Comparison of ENCODE assay signal across 33 cellular contexts in genomic region chr22:33902073-33902472, GRCh38.
"Had no signal": no experiment of that assay in that cellular context is flagged by ENCODE, and none has a peak within 500 bp of the region (broad histone marks: within the 10 kb centered on the region; RNA-seq: fewer than 3 reads in every experiment).

No MANE protein-coding gene starts in this region.

- DNase-seq: activated CD4-positive, alpha-beta memory T cell treated with anti-CD3 and anti-CD28 coated beads for 36 hours; activated CD4-positive, alpha-beta T cell treated with anti-CD3 and anti-CD28 coated beads for 36 hours; activated CD4-positive, alpha-beta T cell treated with anti-CD3 and anti-CD28 coated beads, Interleukin-2, amount 10 ng/mL, durations not matched to agents 24 days and 14 days; activated CD4-positive, CD25-positive, alpha-beta regulatory T cell; activated CD4-positive, CD25-positive, alpha-beta regulatory T cell treated with anti-CD3 and anti-CD28 coated beads, Interleukin-2, amount 50 U/mL, for 72 hours; activated CD8-positive, alpha-beta memory T cell treated with anti-CD3 and anti-CD28 coated beads, Interleukin-2, amount 10 ng/mL, durations not matched to agents 7 days and 5 days; activated CD8-positive, alpha-beta memory T cell treated with anti-CD3 and anti-CD28 coated beads, Interleukin-2, amount 50 U/mL, for 4 hours; activated CD8-positive, alpha-beta T cell treated with anti-CD3 and anti-CD28 coated beads, Interleukin-2, amount 10 ng/mL, durations not matched to agents 7 days and 5 days; activated gamma-delta T cell; activated naive CD4-positive, alpha-beta T cell; activated naive CD4-positive, alpha-beta T cell treated with anti-CD3 and anti-CD28 coated beads, Interleukin-2, amount 10 ng/mL, durations not matched to agents 7 days and 5 days; activated naive CD8-positive, alpha-beta T cell treated with anti-CD3 and anti-CD28 coated beads, Interleukin-2, amount 10 ng/mL, durations not matched to agents 7 days and 5 days; activated T-cell treated with anti-CD3 and anti-CD28 coated beads, Interleukin-2, amount 50 U/mL, for 1 hour; activated T-cell treated with anti-CD3 and anti-CD28 coated beads, Interleukin-2, amount 50 U/mL, for 72 hours; dorsolateral prefrontal cortex; effector memory CD4-positive, alpha-beta T cell; endodermal cell; foreskin keratinocyte; gastrocnemius medialis; glutamatergic neuron; heart left ventricle; T-helper 9 cell had no signal

- H3K4me3 ChIP-seq: ascending aorta, breast epithelium, cardiac muscle cell, coronary artery, dorsolateral prefrontal cortex, gastrocnemius medialis, heart left ventricle had no signal

- H3K4me1 ChIP-seq: ascending aorta, breast epithelium, foreskin keratinocyte had no signal

- H3K36me3 ChIP-seq: ascending aorta, breast epithelium, cardiac muscle cell, gastrocnemius medialis, heart left ventricle, WERI-Rb-1 had no signal

- H3K27me3 Mint-ChIP-seq: activated CD4-positive, alpha-beta memory T cell treated with anti-CD3 and anti-CD28 coated beads for 36 hours; activated CD4-positive, alpha-beta T cell treated with anti-CD3 and anti-CD28 coated beads, Interleukin-2, amount 10 ng/mL, durations not matched to agents 24 days and 14 days; activated CD8-positive, alpha-beta memory T cell treated with anti-CD3 and anti-CD28 coated beads, Interleukin-2, amount 10 ng/mL, durations not matched to agents 7 days and 5 days; activated naive CD4-positive, alpha-beta T cell treated with anti-CD3 and anti-CD28 coated beads, Interleukin-2, amount 10 ng/mL, durations not matched to agents 7 days and 5 days; activated naive CD8-positive, alpha-beta T cell treated with anti-CD3 and anti-CD28 coated beads, Interleukin-2, amount 10 ng/mL, durations not matched to agents 7 days and 5 days; central memory CD8-positive, alpha-beta T cell had no signal

- H3K27ac ChIP-seq: ascending aorta, breast epithelium, cardiac muscle cell, coronary artery, dorsolateral prefrontal cortex, foreskin keratinocyte, gastrocnemius medialis, WERI-Rb-1 had no signal

- H3K36me3 Mint-ChIP-seq: activated CD4-positive, alpha-beta memory T cell treated with anti-CD3 and anti-CD28 coated beads for 36 hours; activated CD8-positive, alpha-beta memory T cell treated with anti-CD3 and anti-CD28 coated beads, Interleukin-2, amount 10 ng/mL, durations not matched to agents 7 days and 5 days; activated naive CD4-positive, alpha-beta T cell treated with anti-CD3 and anti-CD28 coated beads, Interleukin-2, amount 10 ng/mL, durations not matched to agents 7 days and 5 days; activated naive CD4-positive, alpha-beta T cell treated with anti-CD3 and anti-CD28 coated beads, Interleukin-2, amount 50 U/mL, for 72 hours; activated naive CD8-positive, alpha-beta T cell treated with anti-CD3 and anti-CD28 coated beads, Interleukin-2, amount 10 ng/mL, durations not matched to agents 7 days and 5 days had no signal

- H3K27ac Mint-ChIP-seq: activated CD4-positive, alpha-beta memory T cell treated with anti-CD3 and anti-CD28 coated beads for 36 hours; activated CD4-positive, alpha-beta T cell treated with anti-CD3 and anti-CD28 coated beads for 36 hours; activated CD4-positive, alpha-beta T cell treated with anti-CD3 and anti-CD28 coated beads, Interleukin-2, amount 10 ng/mL, durations not matched to agents 24 days and 14 days; activated CD8-positive, alpha-beta memory T cell treated with anti-CD3 and anti-CD28 coated beads, Interleukin-2, amount 10 ng/mL, durations not matched to agents 7 days and 5 days; activated CD8-positive, alpha-beta T cell treated with anti-CD3 and anti-CD28 coated beads, Interleukin-2, amount 10 ng/mL, durations not matched to agents 7 days and 5 days; activated naive CD4-positive, alpha-beta T cell treated with anti-CD3 and anti-CD28 coated beads, Interleukin-2, amount 50 U/mL, for 72 hours; activated naive CD8-positive, alpha-beta T cell treated with anti-CD3 and anti-CD28 coated beads, Interleukin-2, amount 10 ng/mL, durations not matched to agents 7 days and 5 days; activated T-cell treated with anti-CD3 and anti-CD28 coated beads, Interleukin-2, amount 50 U/mL, for 72 hours; dendritic cell treated with granulocyte-macrophage colony-stimulating factor and Interleukin-4, amounts not matched to agents 40 ng/mL and 50 ng/mL, for 4 days; endodermal cell; T-helper 1 cell treated with Interleukin-12 subunit alpha and Interleukin-12 subunit beta and Interleukin-4 antibody, amounts not matched to agents 30 μg/mL and 1 μg/mL, for 36 hours had no signal

- H3K27me3 ChIP-seq: ascending aorta, breast epithelium, cardiac muscle cell, dorsolateral prefrontal cortex, foreskin keratinocyte, gastrocnemius medialis, heart left ventricle had no signal

- H3K4me3 Mint-ChIP-seq: activated CD4-positive, alpha-beta memory T cell treated with anti-CD3 and anti-CD28 coated beads for 36 hours; activated CD4-positive, alpha-beta T cell treated with anti-CD3 and anti-CD28 coated beads for 36 hours; activated CD4-positive, alpha-beta T cell treated with anti-CD3 and anti-CD28 coated beads, Interleukin-2, amount 10 ng/mL, durations not matched to agents 24 days and 14 days; activated CD8-positive, alpha-beta memory T cell treated with anti-CD3 and anti-CD28 coated beads, Interleukin-2, amount 10 ng/mL, durations not matched to agents 7 days and 5 days; activated CD8-positive, alpha-beta T cell treated with anti-CD3 and anti-CD28 coated beads, Interleukin-2, amount 10 ng/mL, durations not matched to agents 7 days and 5 days; activated naive CD4-positive, alpha-beta T cell treated with anti-CD3 and anti-CD28 coated beads, Interleukin-2, amount 10 ng/mL, durations not matched to agents 7 days and 5 days; activated naive CD8-positive, alpha-beta T cell treated with anti-CD3 and anti-CD28 coated beads, Interleukin-2, amount 10 ng/mL, durations not matched to agents 7 days and 5 days; activated T-cell treated with anti-CD3 and anti-CD28 coated beads, Interleukin-2, amount 50 U/mL, for 72 hours; brain; central memory CD8-positive, alpha-beta T cell; dendritic cell treated with granulocyte-macrophage colony-stimulating factor and Interleukin-4, amounts not matched to agents 40 ng/mL and 50 ng/mL, for 4 days; endodermal cell; T-helper 1 cell treated with Interleukin-12 subunit alpha and Interleukin-12 subunit beta and Interleukin-4 antibody, amounts not matched to agents 30 μg/mL and 1 μg/mL, for 36 hours had no signal

- H3K9me3 Mint-ChIP-seq: activated CD4-positive, alpha-beta memory T cell treated with anti-CD3 and anti-CD28 coated beads for 36 hours; activated naive CD4-positive, alpha-beta T cell treated with anti-CD3 and anti-CD28 coated beads, Interleukin-2, amount 10 ng/mL, durations not matched to agents 7 days and 5 days; activated naive CD4-positive, alpha-beta T cell treated with anti-CD3 and anti-CD28 coated beads, Interleukin-2, amount 50 U/mL, for 72 hours; activated T-cell treated with anti-CD3 and anti-CD28 coated beads, Interleukin-2, amount 50 U/mL, for 72 hours; dendritic cell treated with granulocyte-macrophage colony-stimulating factor and Interleukin-4, amounts not matched to agents 40 ng/mL and 50 ng/mL, for 4 days; endodermal cell; T-helper 1 cell treated with Interleukin-12 subunit alpha and Interleukin-12 subunit beta and Interleukin-4 antibody, amounts not matched to agents 30 μg/mL and 1 μg/mL, for 36 hours had no signal

- ATAC-seq: activated CD4-positive, alpha-beta T cell treated with anti-CD3 and anti-CD28 coated beads for 36 hours; activated CD8-positive, alpha-beta memory T cell treated with anti-CD3 and anti-CD28 coated beads, Interleukin-2, amount 10 ng/mL, durations not matched to agents 7 days and 5 days; activated CD8-positive, alpha-beta T cell treated with anti-CD3 and anti-CD28 coated beads, Interleukin-2, amount 10 ng/mL, durations not matched to agents 7 days and 5 days; activated naive CD4-positive, alpha-beta T cell treated with anti-CD3 and anti-CD28 coated beads, Interleukin-2, amount 50 U/mL, for 72 hours; activated T-cell treated with anti-CD3 and anti-CD28 coated beads, Interleukin-2, amount 50 U/mL, for 72 hours; esophagus mucosa; foreskin keratinocyte; gastrocnemius medialis had no signal

- H3K4me1 Mint-ChIP-seq: activated CD4-positive, alpha-beta T cell treated with anti-CD3 and anti-CD28 coated beads for 36 hours; activated CD4-positive, alpha-beta T cell treated with anti-CD3 and anti-CD28 coated beads, Interleukin-2, amount 10 ng/mL, durations not matched to agents 24 days and 14 days; activated CD8-positive, alpha-beta memory T cell treated with anti-CD3 and anti-CD28 coated beads, Interleukin-2, amount 10 ng/mL, durations not matched to agents 7 days and 5 days; activated naive CD4-positive, alpha-beta T cell treated with anti-CD3 and anti-CD28 coated beads, Interleukin-2, amount 10 ng/mL, durations not matched to agents 7 days and 5 days; activated naive CD8-positive, alpha-beta T cell treated with anti-CD3 and anti-CD28 coated beads, Interleukin-2, amount 10 ng/mL, durations not matched to agents 7 days and 5 days; central memory CD8-positive, alpha-beta T cell had no signal
